36 cellular contexts compared by ENCODE assay signal in genomic region chr12:52377266-52377665, GRCh38. TPM values are rescaled to one million over a fixed set of nuclear protein-coding genes. Genes with fewer than 3 reads are reported as not detected.
"Had no signal": no experiment of that assay in that cellular context is flagged by ENCODE, and none has a peak within 500 bp of the region (broad histone marks: within the 10 kb centered on the region; RNA-seq: fewer than 3 reads in every experiment).

No MANE protein-coding gene starts in this region.

- H3K27ac Mint-ChIP-seq: naive B cell; natural killer cell; nephron; neural progenitor cell; stimulated activated memory B cell treated with anti-CD40 and anti-IgM and Interleukin-4, amounts not matched to agents 10 μg/mL and 1 μg/mL and 100 μg/mL, for 72 hours; stimulated activated naive CD8-positive, alpha-beta T cell treated with anti-CD3 and anti-CD28 coated beads, Interleukin-15, Interleukin-2, amounts not matched to agents 100 ng/mL and 50 ng/mL, for 24 hours; type B pancreatic cell had no signal

- H3K4me1 ChIP-seq: neural progenitor cell, pancreas, psoas muscle, right lobe of liver, testis, transverse colon, upper lobe of right lung, uterus had no signal

- DNase-seq: naive B cell; natural killer cell; nucleus accumbens; psoas muscle; right cardiac atrium; spleen; stimulated activated CD4-positive, alpha-beta T cell treated with anti-CD3 and anti-CD28 coated beads, Interleukin-12 subunit alpha, Interleukin-12 subunit beta, amount 100 ng/mL, for 4 hours; stimulated activated CD4-positive, alpha-beta T cell treated with anti-CD3 and anti-CD28 coated beads, Interleukin-1b, Interleukin-23, amount 100 ng/mL, for 48 hours; stimulated activated CD4-positive, alpha-beta T cell treated with anti-CD3 and anti-CD28 coated beads, Interleukin-4, amount 100 ng/mL, for 1 hour; stimulated activated CD4-positive, alpha-beta T cell treated with anti-CD3 and anti-CD28 coated beads, Interleukin-4, amount 100 ng/mL, for 4 hours; stimulated activated CD8-positive, alpha-beta memory T cell treated with anti-CD3 and anti-CD28 coated beads, Interleukin-4, amount 100 ng/mL, for 48 hours; stimulated activated naive CD4-positive, alpha-beta T cell; substantia nigra; testis; tibial artery; transverse colon; upper lobe of right lung; uterus had no signal

- H3K9me3 ChIP-seq: neutrophil, pancreas, psoas muscle, right lobe of liver, suprapubic skin, testis, tibial artery, transverse colon, upper lobe of right lung, uterus had no signal

- H3K9me3 Mint-ChIP-seq: natural killer cell, neural progenitor cell, type B pancreatic cell had no signal

- H3K4me2 ChIP-seq: neural progenitor cell, smooth muscle cell had no signal

- H3K4me3 ChIP-seq: neural progenitor cell, pancreas, psoas muscle, right lobe of liver, skin epidermis, smooth muscle cell, spleen, suprapubic skin, testis, tibial artery, transverse colon, upper lobe of right lung, uterus had no signal

- H3K27me3 ChIP-seq: neural progenitor cell, pancreas, right lobe of liver, testis, transverse colon, upper lobe of right lung, uterus had no signal

- ATAC-seq: natural killer cell; pancreas; psoas muscle; right cardiac atrium; stimulated activated memory B cell treated with anti-CD40 and anti-IgM and Interleukin-4, amounts not matched to agents 10 μg/mL and 1 μg/mL and 100 μg/mL, for 72 hours had no signal

- H3K27ac ChIP-seq: neural progenitor cell, neutrophil, pancreas, psoas muscle, right lobe of liver, skin epidermis, spleen, suprapubic skin, testis, tibial artery, transverse colon, upper lobe of right lung, uterus had no signal

- H3K9ac ChIP-seq: neural progenitor cell had no signal

- H3K4me1 Mint-ChIP-seq: naive B cell, neural progenitor cell had no signal

- H2AFZ ChIP-seq: neural progenitor cell had no signal

- H3K4me3 Mint-ChIP-seq: naive B cell; natural killer cell; nephron; neural progenitor cell; stimulated activated memory B cell treated with anti-CD40 and anti-IgM and Interleukin-4, amounts not matched to agents 10 μg/mL and 1 μg/mL and 100 μg/mL, for 72 hours; stimulated activated naive CD8-positive, alpha-beta T cell treated with anti-CD3 and anti-CD28 coated beads, Interleukin-15, Interleukin-2, amounts not matched to agents 100 ng/mL and 50 ng/mL, for 24 hours; type B pancreatic cell had no signal

- H3K36me3 Mint-ChIP-seq: natural killer cell; neural progenitor cell; stimulated activated memory B cell treated with anti-CD40 and anti-IgM and Interleukin-4, amounts not matched to agents 10 μg/mL and 1 μg/mL and 100 μg/mL, for 72 hours; type B pancreatic cell had no signal

- H3K36me3 ChIP-seq: neural progenitor cell, neutrophil, pancreas, right lobe of liver, spleen, suprapubic skin, tibial artery, transverse colon, upper lobe of right lung, uterus had no signal

RNA-seq across cellular contexts. Expression of gene KRT84, which starts 8.2 kb away (rescaled TPM):
- total RNA-seq: myocyte, natural killer cell, omental fat pad, osteocyte, pancreas, posterior vena cava, psoas muscle, renal cortical epithelial cell, right cardiac atrium, right lobe of liver, transverse colon, upper lobe of right lung, urinary bladder had no signal
- polyA plus RNA-seq: neural cell, pancreas, psoas muscle, right cardiac atrium, spleen, urinary bladder had no signal

RNA-seq across cellular contexts. Expression of gene KRT85, which starts 10.0 kb away (rescaled TPM):
- total RNA-seq: myocyte, natural killer cell, omental fat pad, osteocyte, pancreas, posterior vena cava, psoas muscle, renal cortical epithelial cell, right cardiac atrium, right lobe of liver, smooth muscle cell, transverse colon, upper lobe of right lung, urinary bladder had no signal
- polyA plus RNA-seq: neural cell, pancreas, psoas muscle, right cardiac atrium, smooth muscle cell, spleen, urinary bladder had no signal

RNA-seq across cellular contexts. Expression of gene KRT82, which starts 28.9 kb away (rescaled TPM):
- total RNA-seq: myocyte, natural killer cell, omental fat pad, osteocyte, pancreas, posterior vena cava, psoas muscle, renal cortical epithelial cell, right cardiac atrium, right lobe of liver, smooth muscle cell, spleen, testis, transverse colon, upper lobe of right lung, urinary bladder, uterus had no signal
- polyA plus RNA-seq: neural cell, pancreas, psoas muscle, right cardiac atrium had no signal

RNA-seq across cellular contexts. Expression of gene KRT83, which starts 56.1 kb away (rescaled TPM):
- total RNA-seq: myocyte, natural killer cell, omental fat pad, osteocyte, pancreas, posterior vena cava, psoas muscle, renal cortical epithelial cell, right cardiac atrium, right lobe of liver, smooth muscle cell, spleen, transverse colon, upper lobe of right lung, urinary bladder had no signal
- polyA plus RNA-seq: neural cell, pancreas, psoas muscle, right cardiac atrium, smooth muscle cell, spleen, urinary bladder had no signal

RNA-seq across cellular contexts. Expression of gene KRT75, which starts 56.9 kb away (rescaled TPM):
- total RNA-seq: myocyte, natural killer cell, omental fat pad, osteocyte, pancreas, posterior vena cava, psoas muscle, renal cortical epithelial cell, right cardiac atrium, right lobe of liver, spleen, transverse colon, upper lobe of right lung, urinary bladder, uterus had no signal
- polyA plus RNA-seq: neural cell, pancreas, psoas muscle, spleen, urinary bladder had no signal
